In the genomic region with DNA sequence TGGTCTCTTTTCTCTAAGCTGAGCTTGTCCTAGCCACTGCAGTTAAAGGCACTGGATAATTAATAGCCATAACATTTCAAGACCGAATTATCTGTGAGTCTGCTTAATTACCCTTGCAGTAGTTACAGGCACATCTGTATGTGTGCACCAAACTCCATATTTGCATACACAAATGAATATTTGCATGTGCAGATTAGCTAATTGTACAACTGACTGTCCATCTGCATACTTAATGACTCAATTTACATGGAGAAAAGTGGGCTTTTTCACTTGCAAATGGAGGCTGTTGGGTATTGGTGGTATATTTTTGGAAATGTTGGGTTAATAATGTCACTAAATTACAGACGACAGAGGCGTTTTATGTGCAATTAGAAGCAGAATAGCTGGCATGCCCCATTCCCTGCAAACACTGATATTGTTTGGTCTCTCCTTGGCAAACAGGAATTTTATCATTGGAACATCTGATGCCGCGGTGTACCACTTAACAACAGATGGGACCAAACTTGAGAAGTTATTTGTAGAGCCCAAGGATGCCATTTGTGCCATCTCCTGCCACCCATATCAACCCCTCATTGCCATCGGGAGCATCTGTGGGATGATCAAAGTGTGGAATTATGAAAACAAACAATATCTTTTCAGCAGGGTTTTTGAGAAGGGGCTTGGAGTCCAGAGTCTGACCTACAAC, we compare ENCODE assay signal across 11 cellular contexts.
"Had no signal": no experiment of that assay in that cellular context is flagged by ENCODE, and none has a peak within 500 bp of the region (broad histone marks: within the 10 kb centered on the region; RNA-seq: fewer than 3 reads in every experiment).

No MANE protein-coding gene starts in this region.

- H3K9me3 ChIP-seq: colonic mucosa, left ventricle myocardium inferior, thyroid gland had no signal

- H3K36me3 ChIP-seq: colonic mucosa, left ventricle myocardium inferior, thyroid gland had no signal

- H3K4me3 ChIP-seq: colonic mucosa, left ventricle myocardium inferior, thyroid gland had no signal

- H3K27me3 ChIP-seq: colonic mucosa, thyroid gland had no signal

- ATAC-seq: natural killer cell; stimulated activated naive B cell treated with anti-CD40 and anti-IgM and Interleukin-4, amounts not matched to agents 10 μg/mL and 1 μg/mL and 100 μg/mL, for 72 hours had no signal

- H3K27ac ChIP-seq: colonic mucosa, left ventricle myocardium inferior, thyroid gland had no signal

- DNase-seq: activated CD4-positive, alpha-beta T cell treated with anti-CD3 and anti-CD28 coated beads, Interleukin-2, amount 10 ng/mL, durations not matched to agents 7 days and 5 days; activated naive CD8-positive, alpha-beta T cell treated with anti-CD3 and anti-CD28 coated beads for 36 hours; central memory CD4-positive, alpha-beta T cell; colonic mucosa; left ventricle myocardium inferior; natural killer cell; posterior cingulate gyrus; stimulated activated CD4-positive, alpha-beta T cell treated with anti-CD3 and anti-CD28 coated beads, Interleukin-15, amount 100 ng/mL, for 24 hours; stimulated activated CD4-positive, alpha-beta T cell treated with anti-CD3 and anti-CD28 coated beads, Interleukin-4, amount 100 ng/mL, for 1 hour; stimulated activated naive B cell treated with anti-CD40 and anti-IgM and Interleukin-4, amounts not matched to agents 10 μg/mL and 1 μg/mL and 100 μg/mL, for 72 hours had no signal

- H3K4me1 ChIP-seq: colonic mucosa, left ventricle myocardium inferior had no signal
